Comparison of ENCODE assay signal across 5 cellular contexts in genomic region chr13:27384285-27384684, GRCh38.
"Had no signal": no experiment of that assay in that cellular context is flagged by ENCODE, and none has a peak within 500 bp of the region (broad histone marks: within the 10 kb centered on the region; RNA-seq: fewer than 3 reads in every experiment).

No MANE protein-coding gene starts in this region.

- H3K36me3 ChIP-seq: HAP-1 had no signal

- H3K4me1 ChIP-seq: HAP-1 had no signal

- H3K4me3 ChIP-seq: HAP-1 had no signal

- H3K9me3 ChIP-seq: HAP-1 had no signal

- DNase-seq: GOT3, KG1 had no signal

- H3K4me1 Mint-ChIP-seq: IgD-negative memory B cell had no signal

- H3K9me3 Mint-ChIP-seq: IgD-negative memory B cell had no signal

- H3K27ac Mint-ChIP-seq: IgD-negative memory B cell had no signal

- H3K36me3 Mint-ChIP-seq: IgD-negative memory B cell had no signal

- FAIRE-seq: HTR-8/SVneo had no signal
